In the genomic region with DNA sequence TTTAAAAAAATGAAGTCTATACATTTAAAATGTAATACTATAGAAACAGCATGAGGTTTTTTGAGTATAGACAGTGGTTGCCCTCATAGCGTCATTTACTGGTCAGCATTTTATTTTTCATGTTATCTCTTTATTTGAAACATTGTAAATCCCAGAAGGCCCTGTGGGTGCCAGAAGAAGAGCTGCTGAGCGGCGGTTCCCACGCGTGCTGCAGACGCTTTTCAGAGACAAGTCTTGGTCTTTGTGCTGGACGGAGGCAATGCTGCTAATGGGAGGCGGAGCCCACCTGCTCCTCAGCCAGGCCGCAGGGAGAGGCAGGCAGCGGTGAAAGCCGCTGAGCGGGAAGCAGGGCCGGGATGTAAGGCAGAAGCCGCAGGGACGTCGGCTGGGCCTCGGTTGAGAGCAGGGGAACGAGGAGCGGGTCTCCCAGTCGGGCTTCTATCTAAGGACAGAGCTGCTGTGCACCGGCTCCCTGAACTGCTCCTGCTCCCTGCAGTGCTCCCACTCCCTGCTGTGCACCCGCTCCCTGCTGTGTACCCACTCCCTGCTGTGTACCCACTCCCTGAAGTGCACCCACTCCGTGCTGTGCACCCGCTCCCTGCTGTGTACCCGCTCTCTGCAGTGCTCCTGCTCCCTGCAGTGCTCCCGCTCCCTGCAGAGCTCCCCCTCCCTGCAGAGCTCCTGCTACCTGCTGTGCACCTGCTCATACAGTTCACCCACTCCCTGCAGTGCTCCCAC, we compare ENCODE assay signal across 1 cellular context.
TF ChIP-seq lines count a peak whose summit lies in the region.

No MANE protein-coding gene starts in this region.

TF ChIP-seq in K562, 482 proteins besides CTCF, POLR2A, EP300 and RAD21:
- TF ChIP-seq CBX5 (IDR thresholded peaks at IDR 0.05; ENCODE audit: borderline replicate concordance, low read depth), result no peak
